In the genomic region with DNA sequence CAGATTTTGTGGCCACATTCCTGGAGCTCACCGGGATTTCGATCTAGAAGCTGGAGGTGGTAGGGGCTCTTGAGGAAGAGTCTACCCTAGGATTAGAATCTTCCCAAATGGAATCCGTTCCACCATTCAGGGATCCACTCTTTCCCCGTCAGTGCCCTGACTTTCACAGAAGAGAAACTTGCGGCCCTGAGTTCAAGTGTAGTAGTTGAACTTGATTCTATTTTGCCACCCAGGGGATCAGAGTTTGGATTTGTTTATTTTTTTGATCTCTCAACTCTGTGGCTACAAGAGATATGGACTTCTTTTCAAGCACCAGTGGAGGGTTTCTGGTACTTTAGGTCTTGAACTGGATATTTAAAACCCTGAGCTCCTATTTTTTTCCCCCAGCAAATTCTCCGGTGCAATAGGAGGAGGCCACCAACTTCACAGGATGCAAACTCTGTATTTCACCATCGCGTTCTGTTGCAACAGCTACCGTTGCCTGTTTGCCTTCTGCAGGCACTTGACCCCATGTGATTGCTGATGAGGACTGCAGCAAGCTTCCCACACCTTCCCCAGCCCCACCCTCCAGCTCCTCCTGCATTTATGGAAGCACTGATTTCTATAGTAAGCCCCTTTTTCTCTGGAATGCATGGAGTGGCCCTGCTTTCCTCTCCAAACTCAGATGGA, we compare ENCODE assay signal across 1 cellular context.
A peak's percentile ranks its signal among the peaks of the same experiment; 100 is the strongest.
TF ChIP-seq lines count a peak whose summit lies in the region.

No MANE protein-coding gene starts in this region.

TF ChIP-seq in liver, 16 proteins besides CTCF, POLR2A, EP300 and RAD21 (continued from another document):
- TF ChIP-seq, protein P1, sequence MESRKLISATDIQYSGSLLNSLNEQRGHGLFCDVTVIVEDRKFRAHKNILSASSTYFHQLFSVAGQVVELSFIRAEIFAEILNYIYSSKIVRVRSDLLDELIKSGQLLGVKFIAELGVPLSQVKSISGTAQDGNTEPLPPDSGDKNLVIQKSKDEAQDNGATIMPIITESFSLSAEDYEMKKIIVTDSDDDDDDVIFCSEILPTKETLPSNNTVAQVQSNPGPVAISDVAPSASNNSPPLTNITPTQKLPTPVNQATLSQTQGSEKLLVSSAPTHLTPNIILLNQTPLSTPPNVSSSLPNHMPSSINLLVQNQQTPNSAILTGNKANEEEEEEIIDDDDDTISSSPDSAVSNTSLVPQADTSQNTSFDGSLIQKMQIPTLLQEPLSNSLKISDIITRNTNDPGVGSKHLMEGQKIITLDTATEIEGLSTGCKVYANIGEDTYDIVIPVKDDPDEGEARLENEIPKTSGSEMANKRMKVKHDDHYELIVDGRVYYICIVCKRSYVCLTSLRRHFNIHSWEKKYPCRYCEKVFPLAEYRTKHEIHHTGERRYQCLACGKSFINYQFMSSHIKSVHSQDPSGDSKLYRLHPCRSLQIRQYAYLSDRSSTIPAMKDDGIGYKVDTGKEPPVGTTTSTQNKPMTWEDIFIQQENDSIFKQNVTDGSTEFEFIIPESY (IDR thresholded peaks at IDR 0.05), result no peak
- TF ChIP-seq SP1 (IDR thresholded peaks at IDR 0.05), result peak; percentile 47
- TF ChIP-seq JUND (IDR thresholded peaks at IDR 0.05), result no peak
- TF ChIP-seq, protein P2, sequence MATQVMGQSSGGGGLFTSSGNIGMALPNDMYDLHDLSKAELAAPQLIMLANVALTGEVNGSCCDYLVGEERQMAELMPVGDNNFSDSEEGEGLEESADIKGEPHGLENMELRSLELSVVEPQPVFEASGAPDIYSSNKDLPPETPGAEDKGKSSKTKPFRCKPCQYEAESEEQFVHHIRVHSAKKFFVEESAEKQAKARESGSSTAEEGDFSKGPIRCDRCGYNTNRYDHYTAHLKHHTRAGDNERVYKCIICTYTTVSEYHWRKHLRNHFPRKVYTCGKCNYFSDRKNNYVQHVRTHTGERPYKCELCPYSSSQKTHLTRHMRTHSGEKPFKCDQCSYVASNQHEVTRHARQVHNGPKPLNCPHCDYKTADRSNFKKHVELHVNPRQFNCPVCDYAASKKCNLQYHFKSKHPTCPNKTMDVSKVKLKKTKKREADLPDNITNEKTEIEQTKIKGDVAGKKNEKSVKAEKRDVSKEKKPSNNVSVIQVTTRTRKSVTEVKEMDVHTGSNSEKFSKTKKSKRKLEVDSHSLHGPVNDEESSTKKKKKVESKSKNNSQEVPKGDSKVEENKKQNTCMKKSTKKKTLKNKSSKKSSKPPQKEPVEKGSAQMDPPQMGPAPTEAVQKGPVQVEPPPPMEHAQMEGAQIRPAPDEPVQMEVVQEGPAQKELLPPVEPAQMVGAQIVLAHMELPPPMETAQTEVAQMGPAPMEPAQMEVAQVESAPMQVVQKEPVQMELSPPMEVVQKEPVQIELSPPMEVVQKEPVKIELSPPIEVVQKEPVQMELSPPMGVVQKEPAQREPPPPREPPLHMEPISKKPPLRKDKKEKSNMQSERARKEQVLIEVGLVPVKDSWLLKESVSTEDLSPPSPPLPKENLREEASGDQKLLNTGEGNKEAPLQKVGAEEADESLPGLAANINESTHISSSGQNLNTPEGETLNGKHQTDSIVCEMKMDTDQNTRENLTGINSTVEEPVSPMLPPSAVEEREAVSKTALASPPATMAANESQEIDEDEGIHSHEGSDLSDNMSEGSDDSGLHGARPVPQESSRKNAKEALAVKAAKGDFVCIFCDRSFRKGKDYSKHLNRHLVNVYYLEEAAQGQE (IDR thresholded peaks at IDR 0.05), result no peak
- TF ChIP-seq FOXA1 (IDR thresholded peaks at IDR 0.05), result no peak
- no peak for TF ChIP-seq HNF4G (IDR thresholded peaks at IDR 0.05)
- TF ChIP-seq, protein P3, sequence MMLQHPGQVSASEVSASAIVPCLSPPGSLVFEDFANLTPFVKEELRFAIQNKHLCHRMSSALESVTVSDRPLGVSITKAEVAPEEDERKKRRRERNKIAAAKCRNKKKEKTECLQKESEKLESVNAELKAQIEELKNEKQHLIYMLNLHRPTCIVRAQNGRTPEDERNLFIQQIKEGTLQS (IDR thresholded peaks at IDR 0.05), result no peak
- peak; percentile 64 to 68 for TF ChIP-seq HNF4A (conservative IDR thresholded peaks at IDR 0.05)
- no peak for TF ChIP-seq EGR1 (IDR thresholded peaks at IDR 0.05; ENCODE audit: low read depth in 2 of 2)
